11 cellular contexts compared by ENCODE assay signal in genomic region chr18:58997811-58998337, GRCh38.
DNase-seq lines count a peak whose midpoint lies in the region; ATAC-seq and TF ChIP-seq lines count a peak whose summit lies in the region.
"Had no signal": no experiment of that assay in that cellular context is flagged by ENCODE, and none has a peak within 500 bp of the region (broad histone marks: within the 10 kb centered on the region; RNA-seq: fewer than 3 reads in every experiment).

No MANE protein-coding gene starts in this region.

- no peaks in the 10 kb centered on the region for H3K27me3 ChIP-seq in foreskin keratinocyte

- H3K9me3 Mint-ChIP-seq in activated naive CD4-positive, alpha-beta T cell treated with anti-CD3 and anti-CD28 coated beads, Interleukin-2, amount 50 U/mL, for 72 hours: no peaks in the 10 kb centered on the region
- H3K9me3 Mint-ChIP-seq: activated naive CD8-positive, alpha-beta T cell treated with anti-CD3 and anti-CD28 coated beads, Interleukin-2, amount 50 U/mL, for 24 hours; stimulated activated naive CD8-positive, alpha-beta T cell treated with anti-CD3 and anti-CD28 coated beads, Interleukin-15, Interleukin-2, amounts not matched to agents 100 ng/mL and 50 ng/mL, for 24 hours had no signal

- DNase-seq in EH (ENCODE audit: low read depth) (peak; percentile 99), amniotic epithelial cell (ENCODE audit: low read depth) (peak; percentile 81), foreskin keratinocyte (peak; percentile 65 to 75), renal cortical epithelial cell (ENCODE audit: low read depth) (peak; percentile 54), SHP77 (lab: John Stamatoyannopoulos, UW) (no peak), SIG-M5 (lab: John Stamatoyannopoulos, UW) (no peak)
- no peak for DNase-seq in stimulated activated CD4-positive, alpha-beta T cell treated with anti-CD3 and anti-CD28 coated beads, Interleukin-15, amount 100 ng/mL, for 24 hours
- no peak for DNase-seq in activated naive CD4-positive, alpha-beta T cell treated with anti-CD3 and anti-CD28 coated beads, Interleukin-2, amount 50 U/mL, for 72 hours (ENCODE audit: low spot score in 2 of 2)
- DNase-seq: activated CD4-positive, alpha-beta T cell treated with anti-CD3 and anti-CD28 coated beads for 36 hours; activated naive CD8-positive, alpha-beta T cell treated with anti-CD3 and anti-CD28 coated beads, Interleukin-2, amount 50 U/mL, for 24 hours had no signal

- peaks cover 24% of the 10 kb centered on the region for H3K4me1 ChIP-seq in foreskin keratinocyte

- TF ChIP-seq CTCF in foreskin keratinocyte (conservative IDR thresholded peaks at IDR 0.05): no peak

- peak; percentile 69 for ATAC-seq in foreskin keratinocyte
- no peak for ATAC-seq in activated naive CD4-positive, alpha-beta T cell treated with anti-CD3 and anti-CD28 coated beads, Interleukin-2, amount 50 U/mL, for 72 hours
- ATAC-seq: activated CD4-positive, alpha-beta T cell treated with anti-CD3 and anti-CD28 coated beads for 36 hours; activated naive CD8-positive, alpha-beta T cell treated with anti-CD3 and anti-CD28 coated beads, Interleukin-2, amount 50 U/mL, for 24 hours had no signal

- no peak overlapping the region for H3K27ac ChIP-seq in foreskin keratinocyte

- H3K36me3 Mint-ChIP-seq in activated naive CD4-positive, alpha-beta T cell treated with anti-CD3 and anti-CD28 coated beads, Interleukin-2, amount 50 U/mL, for 72 hours: no peaks in the 10 kb centered on the region

- no peak overlapping the region for H3K27ac Mint-ChIP-seq in activated naive CD4-positive, alpha-beta T cell treated with anti-CD3 and anti-CD28 coated beads, Interleukin-2, amount 50 U/mL, for 72 hours
- H3K27ac Mint-ChIP-seq: activated CD4-positive, alpha-beta T cell treated with anti-CD3 and anti-CD28 coated beads for 36 hours; activated naive CD8-positive, alpha-beta T cell treated with anti-CD3 and anti-CD28 coated beads, Interleukin-2, amount 50 U/mL, for 24 hours; stimulated activated naive CD8-positive, alpha-beta T cell treated with anti-CD3 and anti-CD28 coated beads, Interleukin-15, Interleukin-2, amounts not matched to agents 100 ng/mL and 50 ng/mL, for 24 hours had no signal

Comparison
In these comparisons a context has a peak if more than half of its experiments do, and no peak if none do; other contexts are left out.
1. DNase-seq: peak in EH (single experiment), amniotic epithelial cell (single experiment), foreskin keratinocyte (2 of 2) and renal cortical epithelial cell (single experiment); none in stimulated activated CD4-positive, alpha-beta T cell treated with anti-CD3 and anti-CD28 coated beads, Interleukin-15, amount 100 ng/mL, for 24 hours (single experiment), SHP77 (0 of 2), activated naive CD4-positive, alpha-beta T cell treated with anti-CD3 and anti-CD28 coated beads, Interleukin-2, amount 50 U/mL, for 72 hours (0 of 2) and SIG-M5 (single experiment).